Comparison of ENCODE assay signal across 19 cellular contexts in genomic region chr4:65661469-65661868, GRCh38. TPM values are rescaled to one million over a fixed set of nuclear protein-coding genes. Genes with fewer than 3 reads are reported as not detected.
DNase-seq lines count a peak whose midpoint lies in the region; ATAC-seq and TF ChIP-seq lines count a peak whose summit lies in the region.
"Had no signal": no experiment of that assay in that cellular context is flagged by ENCODE, and none has a peak within 500 bp of the region (broad histone marks: within the 10 kb centered on the region; RNA-seq: fewer than 3 reads in every experiment).

No MANE protein-coding gene starts in this region.

- H3K9ac ChIP-seq in HUES64 (ENCODE audit: low read depth, low read length), result no peak overlapping the region

- DNase-seq in BE2C (peak; percentile 16), NCI-H2196 (lab: John Stamatoyannopoulos, UW; ENCODE audit: unreplicated experiment) (peak; percentile 61), astrocyte of the hippocampus (ENCODE audit: low read depth, low spot score) (peak; percentile 66), SKM-1 (lab: John Stamatoyannopoulos, UW; ENCODE audit: unreplicated experiment) (no peak), SK-N-DZ (ENCODE audit: low spot score) (no peak)
- no peak for DNase-seq in stimulated activated CD4-positive, alpha-beta T cell treated with anti-CD3 and anti-CD28 coated beads, Interleukin-12 subunit alpha, Interleukin-12 subunit beta, amount 100 ng/mL, for 4 hours
- DNase-seq: activated CD4-positive, CD25-positive, alpha-beta regulatory T cell; activated naive CD8-positive, alpha-beta T cell treated with anti-CD3 and anti-CD28 coated beads, Interleukin-2, amount 10 ng/mL, durations not matched to agents 7 days and 5 days; erythroblast; left ventricle myocardium superior; natural killer cell; NCI-H526 treated with DMSO at 0.1 percent for 48 hours; SJCRH30; stimulated activated CD4-positive, alpha-beta T cell treated with anti-CD3 and anti-CD28 coated beads, Interleukin-4, amount 100 ng/mL, for 4 hours had no signal

- 29% methylated on average over 1 of the region's 1 CpG for WGBS in HUES64

- H3K27ac ChIP-seq in HUES64 (ENCODE audit: low read depth, low read length), result 0 out of 2 replicates have a peak overlapping the region, but pooled peaks have one; percentile 16
- H3K27ac ChIP-seq: right lobe of liver, SJCRH30 had no signal

- H3K27me3 ChIP-seq in BE2C (peaks cover 3% of the 10 kb centered on the region), HUES64 (ENCODE audit: insufficient read depth, low read length) (peaks cover 10% of the 10 kb centered on the region)
- H3K27me3 ChIP-seq: right lobe of liver, SJCRH30 had no signal

- no peak for ATAC-seq in HG02970 (IDR thresholded peaks at IDR 0.05; ENCODE audit: low FRiP score, unreplicated experiment)
- ATAC-seq: left ventricle myocardium superior; natural killer cell; stimulated activated memory B cell treated with anti-CD40 and anti-IgM and Interleukin-4, amounts not matched to agents 10 μg/mL and 1 μg/mL and 100 μg/mL, for 72 hours had no signal

- H3K36me3 ChIP-seq in BE2C (no peaks in the 10 kb centered on the region), HUES64 (ENCODE audit: insufficient read depth, low read length) (no peaks in the 10 kb centered on the region)
- H3K36me3 ChIP-seq: right lobe of liver, SJCRH30 had no signal

- no peak overlapping the region for H3K4me3 ChIP-seq in BE2C (ENCODE audit: low read depth, low read length)
- H3K4me3 ChIP-seq in HUES64 (ENCODE audit: low read length), result no peak overlapping the region
- H3K4me3 ChIP-seq: right lobe of liver, SJCRH30 had no signal

- no peaks in the 10 kb centered on the region; the same call in 1 of the 2 replicates for H3K4me1 ChIP-seq in BE2C
- H3K4me1 ChIP-seq in HUES64 (ENCODE audit: insufficient read depth, low read length), result peaks cover 48% of the 10 kb centered on the region
- H3K4me1 ChIP-seq: SJCRH30 had no signal

- H3K9me3 ChIP-seq in BE2C (no peaks in the 10 kb centered on the region), HUES64 (ENCODE audit: insufficient read depth, low read depth, low read length) (no peaks in the 10 kb centered on the region)
- H3K9me3 ChIP-seq: right lobe of liver, SJCRH30 had no signal

- no peak for TF ChIP-seq CTCF in BE2C (IDR thresholded peaks at IDR 0.05; ENCODE audit: low read depth, low read length)

RNA-seq across cellular contexts. Expression of gene EPHA5, which starts 8.8 kb away (rescaled TPM):
- 0.76 TPM for polyA plus RNA-seq in BE2C (2012; ENCODE audit: insufficient read depth, insufficient read length, low read depth)
- polyA plus RNA-seq in HUES64 (2013, experiment 1 of 2), result 0.05 TPM
- polyA plus RNA-seq in HUES64 (2013, experiment 2 of 2), result 0.06 TPM
- 3.5 and 4.9 TPM in 2 replicates for polyA plus RNA-seq in SK-N-DZ (2014; cell fraction: cytosol; rRNA removed)
- 2.7 and 3.2 TPM in 2 replicates for polyA plus RNA-seq in SK-N-DZ (2014; cell fraction: nucleus; rRNA removed)
- polyA plus RNA-seq: IgD-negative memory B cell had no signal

Comparison
In these comparisons a context has a peak if more than half of its experiments do, and no peak if none do; other contexts are left out.
1. DNase-seq: peak in BE2C (single experiment), NCI-H2196 (single experiment) and astrocyte of the hippocampus (single experiment); none in stimulated activated CD4-positive, alpha-beta T cell treated with anti-CD3 and anti-CD28 coated beads, Interleukin-12 subunit alpha, Interleukin-12 subunit beta, amount 100 ng/mL, for 4 hours (single experiment), SKM-1 (single experiment) and SK-N-DZ (single experiment).